ENCODE assay signal across 8 cellular contexts in the genomic region with DNA sequence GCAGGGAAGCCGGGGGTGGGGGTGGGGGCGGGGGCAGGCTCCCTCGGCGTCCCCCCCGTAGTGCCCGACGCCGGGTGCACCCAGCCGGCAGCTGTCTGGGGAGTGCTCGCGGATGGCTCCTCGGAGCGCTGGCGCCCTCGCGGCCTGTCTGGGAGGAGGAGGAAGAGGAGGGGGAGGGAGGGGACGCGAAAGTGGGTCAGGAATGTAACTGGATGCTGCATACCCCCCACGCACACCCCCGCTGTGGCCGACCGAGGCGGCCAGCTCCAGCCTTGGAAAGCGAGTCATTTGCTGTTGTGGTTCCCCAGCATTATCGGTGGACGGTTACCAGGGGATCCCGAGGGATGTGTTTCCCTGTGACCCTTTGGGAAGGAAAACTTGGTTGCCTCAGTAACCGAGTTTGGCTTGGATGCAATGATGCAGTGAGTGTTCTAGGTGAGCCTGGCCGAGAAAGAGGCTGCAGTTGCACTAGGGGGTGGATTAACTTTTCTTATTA. TPM values are rescaled to one million over a fixed set of nuclear protein-coding genes. Genes with fewer than 3 reads are reported as not detected.
DNase-seq lines count a peak whose midpoint lies in the region; ATAC-seq and TF ChIP-seq lines count a peak whose summit lies in the region.

No MANE protein-coding gene starts in this region.

- CTCF ChIA-PET in CD4-positive, alpha-beta T cell (lab: Charles Lee), result no interaction called here

- H3K9ac ChIP-seq in fibroblast of lung (ENCODE audit: insufficient read depth, low read length), result peak overlapping the region; percentile 27
- H3K9ac ChIP-seq in mucosa of stomach (ENCODE audit: low read length), result peak overlapping the region; percentile 87

- no peak for TF ChIP-seq EP300 in upper lobe of left lung (IDR thresholded peaks at IDR 0.05)

- DNase-seq in CD4-positive, alpha-beta T cell, result peak in 7 of 10 experiments; percentile 2 to 37 (median 10)
- DNase-seq in HFFc6 (peak; percentile 49), fibroblast of lung (ENCODE audit: low read depth in 2 of 2) (peak; percentile 60 to 85), upper lobe of left lung (peak; percentile 36 to 91), DMS79 (lab: John Stamatoyannopoulos, UW) (no peak)
- DNase-seq in activated CD4-positive, alpha-beta T cell treated with anti-CD3 and anti-CD28 coated beads for 48 hours, result peak; percentile 14

- peak overlapping the region; percentile 79 for H3K27ac Mint-ChIP-seq in CD4-positive, alpha-beta T cell
- peak overlapping the region; percentile 64 for H3K27ac Mint-ChIP-seq in HFFc6

- no peak overlapping the region for H3K27ac ChIP-seq in CD4-positive, alpha-beta T cell (ENCODE audit: low read depth, low read length)
- H3K27ac ChIP-seq in fibroblast of lung (ENCODE audit: insufficient read depth, low read length) (peak overlapping the region; percentile 47), upper lobe of left lung (peak overlapping the region; percentile 87 to 92 (median 91))

- H3K4me3 ChIP-seq in fibroblast of lung (replicated peaks in 1 of 4; ENCODE audit: control extremely low read depth in 1 of 4, insufficient read depth in 1 of 4, low read depth in 3 of 4, low read length in 4 of 4), result peak overlapping the region; percentile 22 to 59 (median 25)
- H3K4me3 ChIP-seq in mucosa of stomach (ENCODE audit: low read length), result peak overlapping the region; percentile 51
- H3K4me3 ChIP-seq in upper lobe of left lung, result peak overlapping the region; percentile 27 to 78 (median 63)

- H3K27me3 Mint-ChIP-seq in CD4-positive, alpha-beta T cell, result no peaks in the 10 kb centered on the region
- no peaks in the 10 kb centered on the region for H3K27me3 Mint-ChIP-seq in HFFc6 (ENCODE audit: insufficient read depth)

- POLR2A ChIA-PET in CD4-positive, alpha-beta T cell (lab: Charles Lee), result interaction anchor here (0.7 to 3.7 kb wide), 12 partner anchors 9 to 398 kb away, joined by 3 to 22 read pairs (median 4); partner anchors contain the start of gene RREB1

- no peaks in the 10 kb centered on the region for H3K9me3 ChIP-seq in CD4-positive, alpha-beta T cell (ENCODE audit: control insufficient read depth, low read length)
- H3K9me3 ChIP-seq in fibroblast of lung (ENCODE audit: control insufficient read depth, insufficient read depth, low read depth, low read length) (no peaks in the 10 kb centered on the region), mucosa of stomach (ENCODE audit: control insufficient read depth, low read length) (no peaks in the 10 kb centered on the region), upper lobe of left lung (no peaks in the 10 kb centered on the region)

- H3K4me2 ChIP-seq in fibroblast of lung (ENCODE audit: extremely low read depth, insufficient read depth, low read length), result peak overlapping the region; percentile 61

- H3K4me1 Mint-ChIP-seq in CD4-positive, alpha-beta T cell (ENCODE audit: low read depth), result peaks cover 15% of the 10 kb centered on the region
- H3K4me1 Mint-ChIP-seq in HFFc6 (ENCODE audit: low read depth), result peaks cover 34% of the 10 kb centered on the region

- H3K36me3 ChIP-seq in fibroblast of lung (ENCODE audit: control insufficient read depth, insufficient read depth, low read length) (no peaks in the 10 kb centered on the region), mucosa of stomach (ENCODE audit: control insufficient read depth, insufficient read depth, low read length) (no peaks in the 10 kb centered on the region), upper lobe of left lung (no peaks in the 10 kb centered on the region)

- H3K79me2 ChIP-seq in fibroblast of lung (ENCODE audit: control insufficient read depth, insufficient read depth, low read length), result no peaks in the 10 kb centered on the region

- H3K36me3 Mint-ChIP-seq in CD4-positive, alpha-beta T cell (ENCODE audit: low read depth), result no peaks in the 10 kb centered on the region
- no peaks in the 10 kb centered on the region for H3K36me3 Mint-ChIP-seq in HFFc6 (ENCODE audit: low read depth)

- ATAC-seq in CD4-positive, alpha-beta T cell (ENCODE audit: poor library complexity), result peak; percentile 45
- peak; percentile 63 to 80 for ATAC-seq in upper lobe of left lung (ENCODE audit: low FRiP score in 2 of 2)
- ATAC-seq in GM19467 (IDR thresholded peaks at IDR 0.05; ENCODE audit: unreplicated experiment), result no peak

- H3K4me1 ChIP-seq in fibroblast of lung (ENCODE audit: control insufficient read depth, extremely low read depth, insufficient read depth, low read length) (no peaks in the 10 kb centered on the region), mucosa of stomach (ENCODE audit: control insufficient read depth, insufficient read depth, low read length) (peaks cover 29% of the 10 kb centered on the region), upper lobe of left lung (peaks cover 4 to 23% (median 14%) of the 10 kb centered on the region in 4 donors)

- H3K27me3 ChIP-seq in CD4-positive, alpha-beta T cell (ENCODE audit: control insufficient read depth, insufficient read depth, low read length), result no peaks in the 10 kb centered on the region
- H3K27me3 ChIP-seq in fibroblast of lung (ENCODE audit: control insufficient read depth, insufficient read depth, low read length) (no peaks in the 10 kb centered on the region), mucosa of stomach (ENCODE audit: control insufficient read depth, insufficient read depth, low read length) (no peaks in the 10 kb centered on the region), upper lobe of left lung (no peaks in the 10 kb centered on the region)

- H3K4me3 Mint-ChIP-seq in CD4-positive, alpha-beta T cell, result peak overlapping the region; percentile 88
- H3K4me3 Mint-ChIP-seq in HFFc6, result peak overlapping the region; percentile 67

- 6 to 7% methylated on average over 18 to 28 of the region's 29 CpGs for WGBS in upper lobe of left lung, 2 donors

- H3K9me3 Mint-ChIP-seq in CD4-positive, alpha-beta T cell, result no peaks in the 10 kb centered on the region
- H3K9me3 Mint-ChIP-seq in HFFc6, result no peaks in the 10 kb centered on the region

- H4K20me1 ChIP-seq in fibroblast of lung (ENCODE audit: control insufficient read depth, extremely low read depth, insufficient read depth, low read length), result no peaks in the 10 kb centered on the region

- no peak for TF ChIP-seq POLR2A in upper lobe of left lung (IDR thresholded peaks at IDR 0.05)

- no peak for TF ChIP-seq CTCF in CD4-positive, alpha-beta T cell (IDR thresholded peaks at IDR 0.05)
- no peak for TF ChIP-seq CTCF in HFFc6 (IDR thresholded peaks at IDR 0.05)
- no peak for TF ChIP-seq CTCF in fibroblast of lung (conservative IDR thresholded peaks at IDR 0.05 in 1 of 2, IDR thresholded peaks at IDR 0.05 in 1 of 2; ENCODE audit: low read depth in 1 of 2, low read length in 2 of 2)
- TF ChIP-seq CTCF in upper lobe of left lung (IDR thresholded peaks at IDR 0.05), result no peak

- H2AFZ ChIP-seq in fibroblast of lung (ENCODE audit: low read length), result peak overlapping the region; percentile 70

- intact Hi-C loops in CD4-positive, alpha-beta T cell (cut with DNase I, micrococcal nuclease), result loop anchor here (2.0 to 5.0 kb wide), 4 partner anchors 35 to 90 kb away; partner anchors contain the start of gene RREB1 (in 1 of the 2)

RNA-seq across cellular contexts. Expression of gene RREB1, which starts 55.3 kb away (rescaled TPM):
- total RNA-seq in CD4-positive, alpha-beta T cell, result 10 to 100 TPM; 56.5 to 60.0 TPM
- total RNA-seq in HFFc6 (2021; fragmentation: NEBNext Ultra II Directional; extraction: Animal tissue kit (Norgen Biotek cat#: 25700)), result 10 to 100 TPM; 17.5 to 23.5 (median 20.1) TPM
- total RNA-seq in fibroblast of lung (15.2 and 18.8 TPM in 2 replicates), upper lobe of left lung (100 to 1,000 TPM in 2 of 6 donors, 10 to 100 TPM in 4; 44.2 to 112 (median 60.5) TPM)
- 2.4 and 2.8 TPM in 2 replicates for polyA plus RNA-seq in fibroblast of lung
- polyA plus RNA-seq in fibroblast of lung (2012), result 5.5 and 7.7 TPM in 2 replicates
- polyA minus RNA-seq in fibroblast of lung (ENCODE audit: low replicate concordance), result 19.9 and 29.8 TPM in 2 replicates
